ENCODE assay signal across 11 cellular contexts in genomic region chr6:43367245-43367984, GRCh38. TPM values are rescaled to one million over a fixed set of nuclear protein-coding genes. Genes with fewer than 3 reads are reported as not detected.
A peak's percentile ranks its signal among the peaks of the same experiment; 100 is the strongest.
DNase-seq lines count a peak whose midpoint lies in the region; ATAC-seq and TF ChIP-seq lines count a peak whose summit lies in the region.
"Had no signal": no experiment of that assay in that cellular context is flagged by ENCODE, and none has a peak within 500 bp of the region (broad histone marks: within the 10 kb centered on the region; RNA-seq: fewer than 3 reads in every experiment).

No MANE protein-coding gene starts in this region.

- no peaks in the 10 kb centered on the region for H3K27me3 Mint-ChIP-seq in CD4-positive, CD25-positive, alpha-beta regulatory T cell
- H3K27me3 Mint-ChIP-seq in GM23338 (ENCODE audit: insufficient read depth, low read depth, poor library complexity) (peaks cover 11% of the 10 kb centered on the region), naive B cell (no peaks in the 10 kb centered on the region)
- no peaks in the 10 kb centered on the region for H3K27me3 Mint-ChIP-seq in activated T-helper 1 cell treated with anti-CD3 and anti-CD28 coated beads, Interleukin-12 subunit alpha, Interleukin-12 subunit beta, Interleukin-2, Interleukin-4 antibody, amounts not matched to agents 30 ng/mL and 10 ng/mL and 1 ng/mL, durations not matched to agents 14 hours and 24 hours and 36 hours (ENCODE audit: insufficient read depth)

- peaks cover 12% of the 10 kb centered on the region for H3K79me2 ChIP-seq in GM23338 (replicated peaks; ENCODE audit: insufficient read depth)

- H3K27ac ChIP-seq in CD4-positive, CD25-positive, alpha-beta regulatory T cell (ENCODE audit: insufficient read depth, low read length, poor library complexity, severe bottlenecking), result no peak overlapping the region
- H3K27ac ChIP-seq in GM23338 (ENCODE audit: low read depth) (no peak overlapping the region), transverse colon (no peak overlapping the region)

- ATAC-seq in CD4-positive, CD25-positive, alpha-beta regulatory T cell (ENCODE audit: low read depth in 2 of 2), result no peak
- no peak for ATAC-seq in GM23338
- ATAC-seq in naive B cell (ENCODE audit: low read depth in 2 of 2), result peak; percentile 58 to 63
- ATAC-seq: gastrocnemius medialis had no signal

- peak overlapping the region; percentile 54 to 97 (median 84) for H3K27ac Mint-ChIP-seq in CD4-positive, CD25-positive, alpha-beta regulatory T cell
- no peak overlapping the region for H3K27ac Mint-ChIP-seq in GM23338
- peak overlapping the region; percentile 16 for H3K27ac Mint-ChIP-seq in activated T-helper 1 cell treated with anti-CD3 and anti-CD28 coated beads, Interleukin-12 subunit alpha, Interleukin-12 subunit beta, Interleukin-2, Interleukin-4 antibody, amounts not matched to agents 30 ng/mL and 10 ng/mL and 1 ng/mL, durations not matched to agents 14 hours and 24 hours and 36 hours
- peak overlapping the region; percentile 61 to 99 (median 93) for H3K27ac Mint-ChIP-seq in naive B cell

- H3F3A ChIP-seq in GM23338 (replicated peaks; ENCODE audit: low read depth), result peaks cover 10% of the 10 kb centered on the region; the same call in 1 of the 2 replicates

- H3K36me3 Mint-ChIP-seq in CD4-positive, CD25-positive, alpha-beta regulatory T cell, result peaks cover 18% of the 10 kb centered on the region
- H3K36me3 Mint-ChIP-seq in GM23338 (ENCODE audit: low read depth) (peaks cover 10% of the 10 kb centered on the region), naive B cell (peaks cover 10 to 14% of the 10 kb centered on the region in 2 donors)
- peaks cover 19% of the 10 kb centered on the region for H3K36me3 Mint-ChIP-seq in activated T-helper 1 cell treated with anti-CD3 and anti-CD28 coated beads, Interleukin-12 subunit alpha, Interleukin-12 subunit beta, Interleukin-2, Interleukin-4 antibody, amounts not matched to agents 30 ng/mL and 10 ng/mL and 1 ng/mL, durations not matched to agents 14 hours and 24 hours and 36 hours (ENCODE audit: low read depth)

- peak in 1 of 3 donors; percentile 11 for DNase-seq in CD4-positive, CD25-positive, alpha-beta regulatory T cell
- DNase-seq in GM23338 (ENCODE audit: low spot score) (no peak), naive B cell (peak; percentile 73), DMS53 treated with DMSO at 0.1 percent for 48 hours (lab: John Stamatoyannopoulos, UW; ENCODE audit: unreplicated experiment) (no peak), transverse colon (no peak), UCSD-AML1 (lab: John Stamatoyannopoulos, UW; ENCODE audit: unreplicated experiment) (no peak), HK-2 (ENCODE audit: unreplicated experiment) (no peak)
- DNase-seq in activated T-helper 1 cell treated with anti-CD3 and anti-CD28 coated beads, Interleukin-12 subunit alpha, Interleukin-12 subunit beta, Interleukin-2, Interleukin-4 antibody, amounts not matched to agents 30 ng/mL and 10 ng/mL and 1 ng/mL, durations not matched to agents 14 hours and 24 hours and 36 hours (ENCODE audit: low spot score), result no peak
- DNase-seq: gastrocnemius medialis had no signal

- peak overlapping the region; percentile 84; the same call in 1 of the 2 replicates for H3K4me2 ChIP-seq in GM23338

- H3K4me1 Mint-ChIP-seq in CD4-positive, CD25-positive, alpha-beta regulatory T cell, result peaks cover 31 to 62% (median 44%) of the 10 kb centered on the region in 4 donors
- H3K4me1 Mint-ChIP-seq in GM23338 (peaks cover 21% of the 10 kb centered on the region), naive B cell (peaks cover 57 to 80% (median 75%) of the 10 kb centered on the region in 3 donors)
- peaks cover 28% of the 10 kb centered on the region for H3K4me1 Mint-ChIP-seq in activated T-helper 1 cell treated with anti-CD3 and anti-CD28 coated beads, Interleukin-12 subunit alpha, Interleukin-12 subunit beta, Interleukin-2, Interleukin-4 antibody, amounts not matched to agents 30 ng/mL and 10 ng/mL and 1 ng/mL, durations not matched to agents 14 hours and 24 hours and 36 hours (ENCODE audit: low read depth)

- H3K4me3 ChIP-seq in CD4-positive, CD25-positive, alpha-beta regulatory T cell (ENCODE audit: low read depth, low read length), result peak overlapping the region; percentile 93
- H3K4me3 ChIP-seq in GM23338 (no peak overlapping the region; the same call in 1 of the 2 replicates), transverse colon (peak overlapping the region in 1 of 4 donors; percentile 77)

- H4K20me1 ChIP-seq in GM23338 (replicated peaks; ENCODE audit: insufficient read depth), result peaks cover 6% of the 10 kb centered on the region; the same call in 1 of the 2 replicates

- in situ Hi-C loops in transverse colon (cut with MboI; ENCODE audit: low pct_ligation_motif_present in 1 of 4, low pct_unique_long_range_greater_than_20kb in 1 of 4, low sequenced_read_pairs in 3 of 4), result no loop called here

- H3K9me3 ChIP-seq in CD4-positive, CD25-positive, alpha-beta regulatory T cell (ENCODE audit: control insufficient read depth in 2 of 2, low read length in 2 of 2), result no peaks in the 10 kb centered on the region
- no peaks in the 10 kb centered on the region for H3K9me3 ChIP-seq in transverse colon
- H3K9me3 ChIP-seq: gastrocnemius medialis, neutrophil had no signal

- peak overlapping the region; percentile 88 to 98 (median 94) for H3K4me3 Mint-ChIP-seq in CD4-positive, CD25-positive, alpha-beta regulatory T cell
- H3K4me3 Mint-ChIP-seq in GM23338 (peak overlapping the region; percentile 35), naive B cell (peak overlapping the region; percentile 69 to 99 (median 93))
- peak overlapping the region; percentile 67 for H3K4me3 Mint-ChIP-seq in activated T-helper 1 cell treated with anti-CD3 and anti-CD28 coated beads, Interleukin-12 subunit alpha, Interleukin-12 subunit beta, Interleukin-2, Interleukin-4 antibody, amounts not matched to agents 30 ng/mL and 10 ng/mL and 1 ng/mL, durations not matched to agents 14 hours and 24 hours and 36 hours

- H3K9me2 ChIP-seq in GM23338 (ENCODE audit: insufficient read depth), result no peaks in the 10 kb centered on the region

- no peak for TF ChIP-seq EP300 in transverse colon (IDR thresholded peaks at IDR 0.05; ENCODE audit: low read depth)

- H3K9me3 Mint-ChIP-seq in CD4-positive, CD25-positive, alpha-beta regulatory T cell, result no peaks in the 10 kb centered on the region
- H3K9me3 Mint-ChIP-seq in GM23338, result no peaks in the 10 kb centered on the region; the same call in 2 of the 3 replicates
- H3K9me3 Mint-ChIP-seq in activated T-helper 1 cell treated with anti-CD3 and anti-CD28 coated beads, Interleukin-12 subunit alpha, Interleukin-12 subunit beta, Interleukin-2, Interleukin-4 antibody, amounts not matched to agents 30 ng/mL and 10 ng/mL and 1 ng/mL, durations not matched to agents 14 hours and 24 hours and 36 hours, result no peaks in the 10 kb centered on the region
- H3K9me3 Mint-ChIP-seq in naive B cell, result no peaks in the 10 kb centered on the region

- intact Hi-C loops in activated T-helper 1 cell treated with anti-CD3 and anti-CD28 coated beads, Interleukin-12 subunit alpha, Interleukin-12 subunit beta, Interleukin-2, Interleukin-4 antibody, amounts not matched to agents 30 ng/mL and 10 ng/mL and 1 ng/mL, durations not matched to agents 14 hours and 24 hours and 36 hours (cut with micrococcal nuclease), result no loop called here
- intact Hi-C loops in transverse colon (cut with DNase I; ENCODE audit: low total_unique reads), result loop anchor here (10.0 kb wide), 1 partner anchor 137 kb away; no protein-coding TSS in a partner anchor

- WGBS in transverse colon (ENCODE audit: low coverage in 1 of 2), 2 donors, result 82 to 84% methylated on average over 9 of the region's 9 CpGs

- no peak overlapping the region for H2AFZ ChIP-seq in GM23338

- TF ChIP-seq CTCF in GM23338 (conservative IDR thresholded peaks at IDR 0.05; ENCODE audit: low read depth in 2 of 2) (no peak), transverse colon (IDR thresholded peaks at IDR 0.05) (no peak)

- peaks cover 41% of the 10 kb centered on the region for H3K4me1 ChIP-seq in CD4-positive, CD25-positive, alpha-beta regulatory T cell (ENCODE audit: control insufficient read depth, insufficient read depth, low read length, poor library complexity, severe bottlenecking)
- peaks cover 16% of the 10 kb centered on the region for H3K4me1 ChIP-seq in GM23338 (ENCODE audit: insufficient read depth)
- peaks cover 4 to 30% (median 15%) of the 10 kb centered on the region in 4 donors for H3K4me1 ChIP-seq in transverse colon

- H3K36me3 ChIP-seq in CD4-positive, CD25-positive, alpha-beta regulatory T cell (ENCODE audit: control insufficient read depth, insufficient read depth, low read length), result peaks cover 24% of the 10 kb centered on the region
- H3K36me3 ChIP-seq in GM23338 (ENCODE audit: insufficient read depth) (no peaks in the 10 kb centered on the region), transverse colon (peaks cover 0 to 24% (median 0%) of the 10 kb centered on the region in 4 donors)

- no peaks in the 10 kb centered on the region for H3K27me3 ChIP-seq in CD4-positive, CD25-positive, alpha-beta regulatory T cell (ENCODE audit: control insufficient read depth, insufficient read depth, low read length)
- H3K27me3 ChIP-seq in GM23338 (ENCODE audit: insufficient read depth) (peaks cover 17% of the 10 kb centered on the region), transverse colon (no peaks in the 10 kb centered on the region)
- H3K27me3 ChIP-seq: gastrocnemius medialis had no signal

- TF ChIP-seq POLR2A in transverse colon (IDR thresholded peaks at IDR 0.05), result no peak

RNA-seq across cellular contexts. Expression of gene ZNF318, which starts 2.0 kb away (rescaled TPM):
- total RNA-seq in CD4-positive, CD25-positive, alpha-beta regulatory T cell, result 32.9 TPM
- 1 to 10 TPM; 4.3 to 6.3 (median 5.6) TPM for polyA plus RNA-seq in CD4-positive, CD25-positive, alpha-beta regulatory T cell
- total RNA-seq in GM23338 (2014; rRNA removed; shearing (Covaris generic)), result 13.4 and 19.5 TPM in 2 replicates
- polyA plus RNA-seq in GM23338 (2016; fragmentation: Nextera tagmentation; extraction: Ambion mirVana) (8.7 and 10.5 TPM in 2 replicates), naive B cell (ENCODE audit: low read depth in 6 of 6) (100 to 1,000 TPM in 1 of 6 donors, 10 to 100 TPM in 5; 25.2 to 105 (median 43.4) TPM)
- 9.1 and 9.7 TPM in 2 replicates for total RNA-seq in activated T-helper 1 cell treated with anti-CD3 and anti-CD28 coated beads, Interleukin-12 subunit alpha, Interleukin-12 subunit beta, Interleukin-2, Interleukin-4 antibody, amounts not matched to agents 30 ng/mL and 10 ng/mL and 1 ng/mL, durations not matched to agents 14 hours and 24 hours and 36 hours
- 10 to 100 TPM; 13.0 to 17.5 (median 15.4) TPM for total RNA-seq in transverse colon

RNA-seq across cellular contexts. Expression of gene CRIP3, which starts 58.8 kb away (rescaled TPM):
- total RNA-seq in CD4-positive, CD25-positive, alpha-beta regulatory T cell, result 3.8 TPM
- polyA plus RNA-seq in CD4-positive, CD25-positive, alpha-beta regulatory T cell, result under 1 TPM in 1 of 4 donors, not detected in 3; 0.35 TPM
- 18.8 and 22.0 TPM in 2 replicates for total RNA-seq in GM23338 (2014; rRNA removed; shearing (Covaris generic))
- polyA plus RNA-seq in GM23338 (2016; fragmentation: Nextera tagmentation; extraction: Ambion mirVana) (36.0 and 39.9 TPM in 2 replicates), naive B cell (ENCODE audit: low read depth in 6 of 6) (1 to 10 TPM; 2.7 to 7.8 (median 5.3) TPM)
- not detected in 2 replicates for total RNA-seq in activated T-helper 1 cell treated with anti-CD3 and anti-CD28 coated beads, Interleukin-12 subunit alpha, Interleukin-12 subunit beta, Interleukin-2, Interleukin-4 antibody, amounts not matched to agents 30 ng/mL and 10 ng/mL and 1 ng/mL, durations not matched to agents 14 hours and 24 hours and 36 hours
- total RNA-seq in transverse colon, result 1 to 10 TPM in 1 of 4 donors, under 1 TPM in 1, not detected in 2; 0.82 to 1.4 TPM
- total RNA-seq: RPMI7951 had no signal

RNA-seq across cellular contexts. Expression of gene ABCC10, which starts 59.9 kb away (rescaled TPM):
- total RNA-seq in CD4-positive, CD25-positive, alpha-beta regulatory T cell, result 81.7 TPM
- polyA plus RNA-seq in CD4-positive, CD25-positive, alpha-beta regulatory T cell, result 10 to 100 TPM; 17.9 to 23.3 (median 18.5) TPM
- 16.7 and 16.9 TPM in 2 replicates for total RNA-seq in GM23338 (2014; rRNA removed; shearing (Covaris generic))
- polyA plus RNA-seq in GM23338 (2016; fragmentation: Nextera tagmentation; extraction: Ambion mirVana) (17.5 and 18.9 TPM in 2 replicates), naive B cell (ENCODE audit: low read depth in 6 of 6) (10 to 100 TPM in 5 of 6 donors, 1 to 10 TPM in 1; 9.0 to 21.0 (median 12.3) TPM)
- total RNA-seq in activated T-helper 1 cell treated with anti-CD3 and anti-CD28 coated beads, Interleukin-12 subunit alpha, Interleukin-12 subunit beta, Interleukin-2, Interleukin-4 antibody, amounts not matched to agents 30 ng/mL and 10 ng/mL and 1 ng/mL, durations not matched to agents 14 hours and 24 hours and 36 hours, result 40.5 and 43.6 TPM in 2 replicates
- 10 to 100 TPM; 28.0 to 56.9 (median 33.7) TPM for total RNA-seq in transverse colon

Comparison
In these comparisons a context has a peak if more than half of its experiments do, and no peak if none do; other contexts are left out.
1. ATAC-seq: peak in naive B cell (2 of 2); none in CD4-positive, CD25-positive, alpha-beta regulatory T cell (0 of 2) and GM23338 (single experiment).
2. H3K4me3 Mint-ChIP-seq: peak in every context shown above with its lines; median percentile 94 in CD4-positive, CD25-positive, alpha-beta regulatory T cell; 93 in naive B cell; 67 in activated T-helper 1 cell treated with anti-CD3 and anti-CD28 coated beads, Interleukin-12 subunit alpha, Interleukin-12 subunit beta, Interleukin-2, Interleukin-4 antibody, amounts not matched to agents 30 ng/mL and 10 ng/mL and 1 ng/mL, durations not matched to agents 14 hours and 24 hours and 36 hours; 35 in GM23338.